In genomic region chr6:30644769-30645168, GRCh38 we compare ENCODE assay signal across 13 cellular contexts.
"Had no signal": no experiment of that assay in that cellular context is flagged by ENCODE, and none has a peak within 500 bp of the region (broad histone marks: within the 10 kb centered on the region; RNA-seq: fewer than 3 reads in every experiment).

No MANE protein-coding gene starts in this region.

- H3K27ac ChIP-seq: epithelial cell of prostate, heart left ventricle, SK-N-MC, tibial artery had no signal

- H3K27me3 ChIP-seq: heart left ventricle, tibial artery had no signal

- H3K27me3 Mint-ChIP-seq: activated CD4-positive, alpha-beta memory T cell treated with anti-CD3 and anti-CD28 coated beads for 36 hours; T-cell had no signal

- H3K9me3 Mint-ChIP-seq: activated CD4-positive, alpha-beta memory T cell treated with anti-CD3 and anti-CD28 coated beads for 36 hours; activated T-helper 1 cell treated with anti-CD3 and anti-CD28 coated beads, Interleukin-12 subunit alpha, Interleukin-12 subunit beta, Interleukin-2, Interleukin-4 antibody, amounts not matched to agents 30 ng/mL and 10 ng/mL and 1 ng/mL, durations not matched to agents 14 hours and 24 hours and 36 hours; immature natural killer cell; T-cell had no signal

- H3K4me3 Mint-ChIP-seq: activated CD4-positive, alpha-beta memory T cell treated with anti-CD3 and anti-CD28 coated beads for 36 hours; activated T-helper 1 cell treated with anti-CD3 and anti-CD28 coated beads, Interleukin-12 subunit alpha, Interleukin-12 subunit beta, Interleukin-2, Interleukin-4 antibody, amounts not matched to agents 30 ng/mL and 10 ng/mL and 1 ng/mL, durations not matched to agents 14 hours and 24 hours and 36 hours; immature natural killer cell had no signal

- H3K9me3 ChIP-seq: heart left ventricle, tibial artery had no signal

- ATAC-seq: heart left ventricle, T-cell had no signal

- H3K27ac Mint-ChIP-seq: activated CD4-positive, alpha-beta memory T cell treated with anti-CD3 and anti-CD28 coated beads for 36 hours had no signal

- H3K4me3 ChIP-seq: heart left ventricle, SK-N-MC, tibial artery had no signal

- DNase-seq: activated CD4-positive, alpha-beta memory T cell treated with anti-CD3 and anti-CD28 coated beads for 36 hours; activated CD4-positive, alpha-beta T cell treated with anti-CD3 and anti-CD28 coated beads for 1 hour; activated naive CD4-positive, alpha-beta T cell; foreskin melanocyte; heart left ventricle; immature natural killer cell; stimulated activated CD4-positive, alpha-beta T cell treated with anti-CD3 and anti-CD28 coated beads, Interleukin-2, amount 100 ng/mL, for 48 hours; stimulated activated naive CD4-positive, alpha-beta T cell; T-cell; tibial artery had no signal
